14 cellular contexts compared by ENCODE assay signal in genomic region chr7:139844779-139845442, GRCh38.
"Had no signal": no experiment of that assay in that cellular context is flagged by ENCODE, and none has a peak within 500 bp of the region (broad histone marks: within the 10 kb centered on the region; RNA-seq: fewer than 3 reads in every experiment).

No MANE protein-coding gene starts in this region.

- ATAC-seq: activated CD4-positive, alpha-beta T cell treated with anti-CD3 and anti-CD28 coated beads for 36 hours had no signal

- H3K27me3 ChIP-seq: ascending aorta, stomach had no signal

- H3K4me1 ChIP-seq: ascending aorta, parathyroid adenoma had no signal

- H3K27ac ChIP-seq: ascending aorta, epithelial cell of prostate, parathyroid adenoma, stomach, thoracic aorta, VCaP had no signal

- H3K4me3 ChIP-seq: ascending aorta, stomach, thoracic aorta had no signal

- H2AFZ ChIP-seq: parathyroid adenoma had no signal

- H3K9me3 ChIP-seq: stomach, thoracic aorta had no signal

- H3K9ac ChIP-seq: parathyroid adenoma had no signal

- DNase-seq: activated CD4-positive, alpha-beta memory T cell treated with anti-CD3 and anti-CD28 coated beads, Interleukin-2, amount 10 ng/mL, durations not matched to agents 7 days and 5 days; activated CD4-positive, alpha-beta T cell treated with anti-CD3 and anti-CD28 coated beads for 36 hours; activated CD8-positive, alpha-beta memory T cell treated with anti-CD3 and anti-CD28 coated beads, Interleukin-2, amount 50 U/mL, for 48 hours; effector CD4-positive, alpha-beta T cell; nephron progenitor cell; retina; stimulated activated CD4-positive, alpha-beta T cell treated with anti-CD3 and anti-CD28 coated beads, Interleukin-15, amount 100 ng/mL, for 24 hours; stimulated activated CD4-positive, alpha-beta T cell treated with anti-CD3 and anti-CD28 coated beads, Interleukin-4, amount 100 ng/mL, for 24 hours; stomach had no signal

- H3K79me2 ChIP-seq: parathyroid adenoma had no signal

- H3K36me3 ChIP-seq: ascending aorta, stomach, thoracic aorta had no signal
